Comparison of ENCODE assay signal across 9 cellular contexts in genomic region chrX:153635788-153636668, GRCh38. TPM values are rescaled to one million over a fixed set of nuclear protein-coding genes. Genes with fewer than 3 reads are reported as not detected.
A peak's percentile ranks its signal among the peaks of the same experiment; 100 is the strongest.
DNase-seq lines count a peak whose midpoint lies in the region; ATAC-seq and TF ChIP-seq lines count a peak whose summit lies in the region.
"Had no signal": no experiment of that assay in that cellular context is flagged by ENCODE, and none has a peak within 500 bp of the region (broad histone marks: within the 10 kb centered on the region; RNA-seq: fewer than 3 reads in every experiment).

No MANE protein-coding gene starts in this region.

- H3K9me3 Mint-ChIP-seq in activated CD8-positive, alpha-beta T cell treated with anti-CD3 and anti-CD28 coated beads, Interleukin-2, amount 10 ng/mL, durations not matched to agents 7 days and 5 days (ENCODE audit: insufficient read depth) = no peaks in the 10 kb centered on the region
- H3K9me3 Mint-ChIP-seq in memory B cell = peaks cover 2% of the 10 kb centered on the region

- H3K27ac Mint-ChIP-seq in activated CD8-positive, alpha-beta T cell treated with anti-CD3 and anti-CD28 coated beads, Interleukin-2, amount 10 ng/mL, durations not matched to agents 7 days and 5 days = no peak overlapping the region
- no peak overlapping the region for H3K27ac Mint-ChIP-seq in memory B cell

- POLR2A ChIA-PET in activated CD8-positive, alpha-beta T cell treated with anti-CD3 and anti-CD28 coated beads, Interleukin-2, amount 10 ng/mL, durations not matched to agents 7 days and 5 days (lab: Charles Lee) = no interaction called here

- H3K4me3 ChIP-seq in esophagus squamous epithelium = no peak overlapping the region

- CTCF ChIA-PET in activated CD8-positive, alpha-beta T cell treated with anti-CD3 and anti-CD28 coated beads, Interleukin-2, amount 10 ng/mL, durations not matched to agents 7 days and 5 days (lab: Charles Lee) = interaction anchor here (0.6 to 1.2 kb wide), 7 partner anchors 14 to 33 kb away, joined by 3 to 4 read pairs (median 4); no protein-coding TSS in a partner anchor

- WGBS in esophagus squamous epithelium, 2 donors = 72% methylated on average over 3 of the region's 21 CpGs; no CpG with 5 or more reads in 1 of the 2 donors

- no peaks in the 10 kb centered on the region for H3K4me1 ChIP-seq in esophagus squamous epithelium
- H3K4me1 ChIP-seq: parathyroid adenoma had no signal

- no peaks in the 10 kb centered on the region for H3K4me1 Mint-ChIP-seq in activated CD8-positive, alpha-beta T cell treated with anti-CD3 and anti-CD28 coated beads, Interleukin-2, amount 10 ng/mL, durations not matched to agents 7 days and 5 days (ENCODE audit: low read depth)
- H3K4me1 Mint-ChIP-seq in memory B cell = peaks cover 2% of the 10 kb centered on the region

- peak in 1 of 6 experiments; percentile 9 for TF ChIP-seq CTCF in esophagus squamous epithelium (IDR thresholded peaks at IDR 0.05)

- H3K36me3 ChIP-seq in esophagus squamous epithelium = no peaks in the 10 kb centered on the region

- H3K27me3 ChIP-seq in esophagus squamous epithelium = peaks cover 0 to 32% (median 0%) of the 10 kb centered on the region in 4 donors

- no peak overlapping the region for H3K27ac ChIP-seq in esophagus squamous epithelium
- H3K27ac ChIP-seq: parathyroid adenoma had no signal

- H3K27me3 Mint-ChIP-seq in activated CD8-positive, alpha-beta T cell treated with anti-CD3 and anti-CD28 coated beads, Interleukin-2, amount 10 ng/mL, durations not matched to agents 7 days and 5 days (ENCODE audit: low read depth) = peaks cover 4% of the 10 kb centered on the region
- H3K27me3 Mint-ChIP-seq in memory B cell = peaks cover 15% of the 10 kb centered on the region

- DNase-seq in SIG-M5 treated with dmso at 0.1 percent for 504 hours (lab: John Stamatoyannopoulos, UW; ENCODE audit: unreplicated experiment) = peak; percentile 28
- no peak for DNase-seq in SIG-M5 (lab: John Stamatoyannopoulos, UW)
- DNase-seq in activated CD8-positive, alpha-beta T cell treated with anti-CD3 and anti-CD28 coated beads, Interleukin-2, amount 10 ng/mL, durations not matched to agents 7 days and 5 days = peak; percentile 28
- DNase-seq in memory B cell (ENCODE audit: low spot score in 2 of 2) = no peak
- no peak for DNase-seq in esophagus squamous epithelium (lab: John Stamatoyannopoulos, UW)
- DNase-seq in GOT3 (lab: John Stamatoyannopoulos, UW) = no peak

- peak; percentile 63 for ATAC-seq in activated CD8-positive, alpha-beta T cell treated with anti-CD3 and anti-CD28 coated beads, Interleukin-2, amount 10 ng/mL, durations not matched to agents 7 days and 5 days
- ATAC-seq in memory B cell (ENCODE audit: low read depth) (peak; percentile 70), HG03565 (IDR thresholded peaks at IDR 0.05; ENCODE audit: unreplicated experiment) (no peak)

- intact Hi-C loops in esophagus squamous epithelium (cut with DNase I) = no loop called here

- no peak for TF ChIP-seq POLR2A in esophagus squamous epithelium (IDR thresholded peaks at IDR 0.05)

- no peak for TF ChIP-seq EP300 in Ishikawa (IDR thresholded peaks at IDR 0.05; ENCODE audit: borderline replicate concordance)

- no peaks in the 10 kb centered on the region for H3K9me3 ChIP-seq in esophagus squamous epithelium

- peak; percentile 39; the same call in 1 of the 2 replicates for TF ChIP-seq RAD21 in Ishikawa (IDR thresholded peaks at IDR 0.05; ENCODE audit: low read depth)

- H3K36me3 Mint-ChIP-seq in activated CD8-positive, alpha-beta T cell treated with anti-CD3 and anti-CD28 coated beads, Interleukin-2, amount 10 ng/mL, durations not matched to agents 7 days and 5 days (ENCODE audit: low read depth) = no peaks in the 10 kb centered on the region
- peaks cover 2% of the 10 kb centered on the region for H3K36me3 Mint-ChIP-seq in memory B cell

- no peak overlapping the region for H3K4me3 Mint-ChIP-seq in activated CD8-positive, alpha-beta T cell treated with anti-CD3 and anti-CD28 coated beads, Interleukin-2, amount 10 ng/mL, durations not matched to agents 7 days and 5 days
- no peak overlapping the region for H3K4me3 Mint-ChIP-seq in memory B cell

TF ChIP-seq in Ishikawa, 13 proteins besides CTCF, POLR2A, EP300 and RAD21:
- no peak for TF ChIP-seq TCF12 (IDR thresholded peaks at IDR 0.05; ENCODE audit: low read depth)
- TF ChIP-seq FOXM1 (IDR thresholded peaks at IDR 0.05; ENCODE audit: borderline replicate concordance, low read depth) = no peak
- TF ChIP-seq USF1 (IDR thresholded peaks at IDR 0.05) = no peak
- TF ChIP-seq NFIC (IDR thresholded peaks at IDR 0.05) = no peak
- no peak for TF ChIP-seq MAX (IDR thresholded peaks at IDR 0.05)
- TF ChIP-seq ZBTB7A (IDR thresholded peaks at IDR 0.05; ENCODE audit: low read depth) = no peak
- TF ChIP-seq YY1 (IDR thresholded peaks at IDR 0.05; ENCODE audit: low read depth) = no peak
- TF ChIP-seq REST (IDR thresholded peaks at IDR 0.05; ENCODE audit: low read depth) = no peak
- TF ChIP-seq EGR1 (IDR thresholded peaks at IDR 0.05) = no peak
- TF ChIP-seq CEBPB (IDR thresholded peaks at IDR 0.05) = no peak
- no peak for TF ChIP-seq CREB1 (IDR thresholded peaks at IDR 0.05; ENCODE audit: low read depth)
- no peak for TF ChIP-seq TAF1 (IDR thresholded peaks at IDR 0.05; ENCODE audit: low read depth)
- TF ChIP-seq TEAD4 (IDR thresholded peaks at IDR 0.05) = no peak

RNA-seq across cellular contexts. Expression of gene DUSP9, which starts 11.0 kb away (rescaled TPM):
- not detected for total RNA-seq in activated CD8-positive, alpha-beta T cell treated with anti-CD3 and anti-CD28 coated beads, Interleukin-2, amount 10 ng/mL, durations not matched to agents 7 days and 5 days
- total RNA-seq in esophagus squamous epithelium = 1 to 10 TPM in 2 of 4 donors, under 1 TPM in 2; 0.38 to 4.0 (median 1.3) TPM

RNA-seq across cellular contexts. Expression of gene CCNQ, which starts 37.1 kb away (rescaled TPM):
- 10 to 100 TPM; 23.9 to 24.5 TPM for total RNA-seq in activated CD8-positive, alpha-beta T cell treated with anti-CD3 and anti-CD28 coated beads, Interleukin-2, amount 10 ng/mL, durations not matched to agents 7 days and 5 days
- 10 to 100 TPM; 18.0 to 32.2 (median 23.9) TPM for total RNA-seq in esophagus squamous epithelium

RNA-seq across cellular contexts. Expression of gene PNCK, which starts 37.6 kb away (rescaled TPM):
- under 1 TPM; 0.16 to 0.58 TPM for total RNA-seq in activated CD8-positive, alpha-beta T cell treated with anti-CD3 and anti-CD28 coated beads, Interleukin-2, amount 10 ng/mL, durations not matched to agents 7 days and 5 days
- 1 to 10 TPM in 2 of 4 donors, under 1 TPM in 1, not detected in 1; 0.82 to 5.7 (median 1.5) TPM for total RNA-seq in esophagus squamous epithelium

RNA-seq across cellular contexts. Expression of gene SLC6A8, which starts 51.7 kb away (rescaled TPM):
- total RNA-seq in activated CD8-positive, alpha-beta T cell treated with anti-CD3 and anti-CD28 coated beads, Interleukin-2, amount 10 ng/mL, durations not matched to agents 7 days and 5 days = 1 to 10 TPM in 1 of 2 experiments, under 1 TPM in 1; 0.82 to 1.3 TPM
- 10 to 100 TPM; 19.5 to 36.2 (median 25.4) TPM for total RNA-seq in esophagus squamous epithelium

Comparison
In these comparisons a context has a peak if more than half of its experiments do, and no peak if none do; other contexts are left out.
1. DNase-seq: peak in SIG-M5 treated with dmso at 0.1 percent for 504 hours (single experiment) and activated CD8-positive, alpha-beta T cell treated with anti-CD3 and anti-CD28 coated beads, Interleukin-2, amount 10 ng/mL, durations not matched to agents 7 days and 5 days (single experiment); none in SIG-M5 (single experiment), memory B cell (0 of 2), esophagus squamous epithelium (single experiment) and GOT3 (single experiment).